Comparison of ENCODE assay signal across 8 cellular contexts in the genomic region with DNA sequence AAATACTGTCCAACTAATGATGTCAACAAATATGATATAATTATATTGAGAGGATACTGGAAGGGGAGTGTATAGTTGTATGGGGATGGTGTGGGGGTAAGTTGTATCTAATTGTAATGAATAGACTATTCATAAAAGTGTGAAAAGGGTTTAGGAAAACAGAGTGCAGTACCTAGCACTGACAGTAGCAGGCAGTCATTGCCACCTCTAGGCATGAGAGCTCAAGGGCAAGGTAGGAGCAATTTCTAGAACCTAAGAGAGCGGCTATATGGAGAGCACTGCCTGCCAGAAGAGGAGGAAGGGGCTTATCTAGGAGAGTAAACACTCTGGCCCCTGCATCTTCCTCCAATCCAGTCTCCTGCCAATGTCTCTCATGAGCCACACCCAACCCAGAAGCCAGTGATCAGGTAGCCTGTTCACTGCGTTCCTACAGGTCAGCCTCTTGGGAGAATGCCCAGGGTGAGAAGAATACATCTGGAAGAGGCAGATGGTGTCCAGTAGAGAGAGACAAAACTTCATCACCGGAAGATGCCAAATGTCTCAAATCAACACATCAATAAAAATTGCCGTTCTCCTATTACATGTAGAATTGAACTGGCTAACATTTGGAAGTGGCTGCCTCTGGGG.
DNase-seq lines count a peak whose midpoint lies in the region; ATAC-seq and TF ChIP-seq lines count a peak whose summit lies in the region.

No MANE protein-coding gene starts in this region.

- H3K4me1 ChIP-seq in BE2C (no peaks in the 10 kb centered on the region), spleen (peaks cover 0 to 6% (median 2%) of the 10 kb centered on the region in 6 donors)

- no peaks in the 10 kb centered on the region for H3K36me3 ChIP-seq in BE2C
- H3K36me3 ChIP-seq in spleen, result no peaks in the 10 kb centered on the region

- H3K27me3 ChIP-seq in BE2C (0 out of 2 replicates have a peak, but pooled peaks cover 3% of the 10 kb centered on the region), spleen (replicated peaks in 1 of 7) (no peaks in the 10 kb centered on the region)

- peak overlapping the region; percentile 77 for H3K27ac Mint-ChIP-seq in dendritic cell treated with granulocyte-macrophage colony-stimulating factor and Interleukin-4, amounts not matched to agents 40 ng/mL and 50 ng/mL, for 4 days

- no peaks in the 10 kb centered on the region for H3K9me3 Mint-ChIP-seq in dendritic cell treated with granulocyte-macrophage colony-stimulating factor and Interleukin-4, amounts not matched to agents 40 ng/mL and 50 ng/mL, for 4 days

- TF ChIP-seq CTCF in BE2C (IDR thresholded peaks at IDR 0.05; ENCODE audit: low read depth, low read length) (peak; percentile 57), spleen (IDR thresholded peaks at IDR 0.05 in 8 of 11, conservative IDR thresholded peaks at IDR 0.05 in 3 of 11) (peak; percentile 14 to 62 (median 45))

- peaks cover 95% of the 10 kb centered on the region for H3K36me3 Mint-ChIP-seq in dendritic cell treated with granulocyte-macrophage colony-stimulating factor and Interleukin-4, amounts not matched to agents 40 ng/mL and 50 ng/mL, for 4 days (ENCODE audit: low read depth)

- H3K9me3 ChIP-seq in BE2C (no peaks in the 10 kb centered on the region), spleen (no peaks in the 10 kb centered on the region)

- peaks cover 90% of the 10 kb centered on the region for H3K4me1 Mint-ChIP-seq in dendritic cell treated with granulocyte-macrophage colony-stimulating factor and Interleukin-4, amounts not matched to agents 40 ng/mL and 50 ng/mL, for 4 days (ENCODE audit: low read depth)

- no peak for TF ChIP-seq POLR2A in spleen (IDR thresholded peaks at IDR 0.05)

- DNase-seq in BE2C (no peak), NCI-H2196 (lab: John Stamatoyannopoulos, UW; ENCODE audit: unreplicated experiment) (peak; percentile 84), spleen (no peak), globus pallidus (ENCODE audit: low spot score) (no peak)
- DNase-seq in stimulated activated CD4-positive, alpha-beta T cell treated with anti-CD3 and anti-CD28 coated beads, Interleukin-4, amount 100 ng/mL, for 1 hour, result no peak
- no peak for DNase-seq in activated effector memory CD4-positive, alpha-beta T cell treated with Interleukin-2 at 50 U/mL for 16 hours

- H3K4me3 Mint-ChIP-seq in dendritic cell treated with granulocyte-macrophage colony-stimulating factor and Interleukin-4, amounts not matched to agents 40 ng/mL and 50 ng/mL, for 4 days, result no peak overlapping the region

- ATAC-seq in GM19351 (IDR thresholded peaks at IDR 0.05; ENCODE audit: unreplicated experiment), result peak; percentile 67

- 82 to 94% (median 88%) methylated on average over 4 of the region's 4 CpGs for WGBS in spleen, 5 donors

- H3K27me3 Mint-ChIP-seq in dendritic cell treated with granulocyte-macrophage colony-stimulating factor and Interleukin-4, amounts not matched to agents 40 ng/mL and 50 ng/mL, for 4 days, result no peaks in the 10 kb centered on the region

- intact Hi-C loops in dendritic cell treated with granulocyte-macrophage colony-stimulating factor and Interleukin-4, amounts not matched to agents 40 ng/mL and 50 ng/mL, for 4 days (cut with micrococcal nuclease), result loop anchor here (10.0 kb wide), 1 partner anchor 456 kb away; no protein-coding TSS in a partner anchor
- intact Hi-C loops in spleen (cut with DNase I; ENCODE audit: low total_unique reads), result no loop called here

- H3K27ac ChIP-seq in spleen, result no peak overlapping the region

- H3K4me3 ChIP-seq in BE2C (ENCODE audit: low read depth, low read length), result no peak overlapping the region
- no peak overlapping the region for H3K4me3 ChIP-seq in spleen
